Comparison of ENCODE assay signal across 17 cellular contexts in the genomic region with DNA sequence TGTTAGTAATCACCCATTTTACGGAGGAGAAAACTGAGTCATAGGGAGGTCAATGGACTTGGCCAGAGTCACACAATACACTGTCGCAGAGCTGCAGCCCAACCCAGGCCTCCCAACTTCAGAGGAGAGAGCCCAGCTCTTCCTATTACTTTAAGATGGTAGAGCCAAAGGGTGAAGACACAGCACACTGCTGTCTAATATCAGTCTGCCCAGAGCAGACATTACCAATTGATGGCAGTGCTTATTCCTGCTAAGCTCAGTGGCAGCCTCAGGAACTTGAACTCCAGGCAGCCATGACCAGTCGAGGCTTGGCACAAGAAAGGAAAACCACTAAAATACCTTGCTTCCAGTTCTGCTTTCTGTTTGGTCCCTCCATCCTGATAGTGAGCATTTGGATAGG. TPM values are rescaled to one million over a fixed set of nuclear protein-coding genes. Genes with fewer than 3 reads are reported as not detected.
A peak's percentile ranks its signal among the peaks of the same experiment; 100 is the strongest.
DNase-seq lines count a peak whose midpoint lies in the region; TF ChIP-seq lines count a peak whose summit lies in the region.
"Had no signal": no experiment of that assay in that cellular context is flagged by ENCODE, and none has a peak within 500 bp of the region (broad histone marks: within the 10 kb centered on the region; RNA-seq: fewer than 3 reads in every experiment).

No MANE protein-coding gene starts in this region.

- H3K4me1 ChIP-seq in H9 (ENCODE audit: insufficient read depth, low read length): peaks cover 3% of the 10 kb centered on the region; the same call in 1 of the 2 replicates
- H3K4me1 ChIP-seq: Caco-2 had no signal

- H3K9me3 ChIP-seq in H9 (ENCODE audit: control insufficient read depth, low read depth, low read length): no peaks in the 10 kb centered on the region
- H3K9me3 ChIP-seq: A549, Caco-2, HAP-1 had no signal

- H3K27ac ChIP-seq in H9 (ENCODE audit: insufficient read length, low read depth, low read length) (no peak overlapping the region), RWPE1 (0 out of 2 replicates have a peak overlapping the region, but pooled peaks have one; percentile 26)
- H3K27ac ChIP-seq: A549, SK-N-MC had no signal

- no peak overlapping the region for H3K56ac ChIP-seq in H9 (ENCODE audit: insufficient read length, low read depth, low read length)

- peaks cover 46 to 68% (median 67%) of the 10 kb centered on the region in 3 experiments; a peak in 6 of 7 replicates for H3K36me3 Mint-ChIP-seq in H9 (ENCODE audit: insufficient read depth in 1 of 3, low read depth in 3 of 3)

- no peak overlapping the region for H2BK12ac ChIP-seq in H9 (ENCODE audit: insufficient read length, low read depth, low read length)

- CTCF ChIA-PET in RWPE1 (lab: Yijun Ruan, JAX): no interaction called here
- CTCF ChIA-PET in GM10248 (lab: Yijun Ruan, JAX): interaction anchor here (1.0 to 1.3 kb wide), 2 partner anchors 10 to 32 kb away, joined by 3 to 4 read pairs; no protein-coding TSS in a partner anchor

- no peak overlapping the region for H3K23ac ChIP-seq in H9 (ENCODE audit: insufficient read length, low read depth, low read length)

- H3K79me2 ChIP-seq in H9 (ENCODE audit: insufficient read depth, low read length): no peaks in the 10 kb centered on the region

- H3K4me1 Mint-ChIP-seq in H9: peaks cover 5 to 13% of the 10 kb centered on the region in 2 experiments

- no peaks in the 10 kb centered on the region for H3K27me3 ChIP-seq in H9 (ENCODE audit: insufficient read depth, low read length)

- H2BK5ac ChIP-seq in H9 (ENCODE audit: insufficient read length, low read length): no peak overlapping the region

- H3K14ac ChIP-seq in H9 (ENCODE audit: insufficient read depth, low read length): no peak overlapping the region

- H4K91ac ChIP-seq in H9 (ENCODE audit: insufficient read length, low read depth, low read length): no peak overlapping the region

- H3K18ac ChIP-seq in H9 (ENCODE audit: insufficient read length, low read depth, low read length): no peak overlapping the region

- no peaks in the 10 kb centered on the region for H3K9me3 Mint-ChIP-seq in H9
- H3K9me3 Mint-ChIP-seq: CD4-positive, alpha-beta T cell had no signal

- no peaks in the 10 kb centered on the region for H4K20me1 ChIP-seq in H9 (ENCODE audit: control insufficient read depth, insufficient read depth, insufficient read length)

- no peak overlapping the region for H2BK120ac ChIP-seq in H9 (ENCODE audit: low read depth, low read length, poor library complexity, severe bottlenecking)

- H3K79me1 ChIP-seq in H9 (ENCODE audit: insufficient read depth, low read depth, low read length, poor library complexity, severe bottlenecking): no peaks in the 10 kb centered on the region

- DNase-seq in H9 (no peak), RWPE1 (ENCODE audit: low spot score) (no peak), GM10248 (ENCODE audit: extremely low spot score) (no peak)
- DNase-seq in effector CD4-positive, alpha-beta T cell: no peak
- DNase-seq: Caco-2; CD4-positive, alpha-beta T cell; NCI-H1417; NCI-H187; NCI-H2107; NCI-H510A; NCI-H748 treated with DMSO at 0.1 percent for 48 hours; NK-92 treated with Interleukin-12 subunit alpha and Interleukin-12 subunit beta, amount 100 ng/mL, for 24 hours; Right ventricle myocardium superior had no signal

- no peak overlapping the region for H3K4me2 ChIP-seq in H9 (ENCODE audit: insufficient read depth, insufficient read length, low read length)
- H3K4me2 ChIP-seq: A549 had no signal

- H4K5ac ChIP-seq in H9 (ENCODE audit: insufficient read length, low read depth, low read length): no peak overlapping the region

- H3K27ac Mint-ChIP-seq in H9: peak overlapping the region in 2 of 3 experiments; percentile 44 to 61; a peak in 2 of 7 replicates
- H3K27ac Mint-ChIP-seq: CD4-positive, alpha-beta T cell had no signal

- H2BK20ac ChIP-seq in H9 (ENCODE audit: low read depth, low read length, poor library complexity, severe bottlenecking): no peak overlapping the region

- H2AFZ ChIP-seq in H9 (ENCODE audit: low read length): no peak overlapping the region

- no peak overlapping the region for H3K4ac ChIP-seq in H9 (ENCODE audit: low read depth, low read length)

- WGBS in H9 (ENCODE audit: extremely low coverage, insufficient read length, low lambda C conversion rate): no CpG with 5 or more reads among the region's 3 CpGs

- H3K27me3 Mint-ChIP-seq in H9 (ENCODE audit: low read depth): no peaks in the 10 kb centered on the region
- H3K27me3 Mint-ChIP-seq: CD4-positive, alpha-beta T cell had no signal

- H3K4me3 Mint-ChIP-seq in H9: no peak overlapping the region
- H3K4me3 Mint-ChIP-seq: CD4-positive, alpha-beta T cell had no signal

- TF ChIP-seq CTCF in H9 (conservative IDR thresholded peaks at IDR 0.05) (no peak), RWPE1 (conservative IDR thresholded peaks at IDR 0.05; ENCODE audit: low read depth) (no peak), GM10248 (IDR thresholded peaks at IDR 0.05; ENCODE audit: control extremely low read depth, extremely low read depth, low read depth, missing control alignments) (no peak)

- no peak overlapping the region for H2AK5ac ChIP-seq in H9 (ENCODE audit: insufficient read length, low read length)

- POLR2A ChIA-PET in RWPE1 (lab: Yijun Ruan, JAX; ENCODE audit: low non-redundant PET) (no interaction called here), GM10248 (lab: Yijun Ruan, JAX) (no interaction called here)

- H2BK15ac ChIP-seq in H9 (ENCODE audit: low read depth, low read length): no peak overlapping the region

- no peaks in the 10 kb centered on the region for H3K23me2 ChIP-seq in H9 (ENCODE audit: insufficient read length, low read depth, low read length, poor library complexity, severe bottlenecking)

- H3T11ph ChIP-seq in H9 (ENCODE audit: low read length): no peak overlapping the region

- no peak overlapping the region for H3K9ac ChIP-seq in H9 (ENCODE audit: extremely low read depth, insufficient read length, low read length)

- H4K8ac ChIP-seq in H9 (replicated peaks; ENCODE audit: insufficient read length, low read depth, low read length): no peak overlapping the region

RNA-seq across cellular contexts. Expression of gene TMEM150B, which starts 18.4 kb away (rescaled TPM):
- total RNA-seq in H9 (2021): 0.63 TPM in 1 of 2 replicates, not detected in the other
- total RNA-seq: CD4-positive, alpha-beta T cell; LHCN-M2 had no signal

RNA-seq across cellular contexts. Expression of gene BRSK1, which starts 22.9 kb away (rescaled TPM):
- total RNA-seq in H9 (2021): 43.5 and 47.0 TPM in 2 replicates

RNA-seq across cellular contexts. Expression of gene HSPBP1, which starts 26.8 kb away (rescaled TPM):
- 47.4 and 50.7 TPM in 2 replicates for total RNA-seq in H9 (2021)

RNA-seq across cellular contexts. Expression of gene KMT5C, which starts 33.0 kb away (rescaled TPM):
- 53.7 and 54.5 TPM in 2 replicates for total RNA-seq in H9 (2021)

RNA-seq across cellular contexts. Expression of gene COX6B2, which starts 47.8 kb away (rescaled TPM):
- total RNA-seq in H9 (2021): 4.0 and 5.0 TPM in 2 replicates
- total RNA-seq: LHCN-M2, Right ventricle myocardium superior had no signal
